Comparison of ENCODE assay signal across 9 cellular contexts in the genomic region with DNA sequence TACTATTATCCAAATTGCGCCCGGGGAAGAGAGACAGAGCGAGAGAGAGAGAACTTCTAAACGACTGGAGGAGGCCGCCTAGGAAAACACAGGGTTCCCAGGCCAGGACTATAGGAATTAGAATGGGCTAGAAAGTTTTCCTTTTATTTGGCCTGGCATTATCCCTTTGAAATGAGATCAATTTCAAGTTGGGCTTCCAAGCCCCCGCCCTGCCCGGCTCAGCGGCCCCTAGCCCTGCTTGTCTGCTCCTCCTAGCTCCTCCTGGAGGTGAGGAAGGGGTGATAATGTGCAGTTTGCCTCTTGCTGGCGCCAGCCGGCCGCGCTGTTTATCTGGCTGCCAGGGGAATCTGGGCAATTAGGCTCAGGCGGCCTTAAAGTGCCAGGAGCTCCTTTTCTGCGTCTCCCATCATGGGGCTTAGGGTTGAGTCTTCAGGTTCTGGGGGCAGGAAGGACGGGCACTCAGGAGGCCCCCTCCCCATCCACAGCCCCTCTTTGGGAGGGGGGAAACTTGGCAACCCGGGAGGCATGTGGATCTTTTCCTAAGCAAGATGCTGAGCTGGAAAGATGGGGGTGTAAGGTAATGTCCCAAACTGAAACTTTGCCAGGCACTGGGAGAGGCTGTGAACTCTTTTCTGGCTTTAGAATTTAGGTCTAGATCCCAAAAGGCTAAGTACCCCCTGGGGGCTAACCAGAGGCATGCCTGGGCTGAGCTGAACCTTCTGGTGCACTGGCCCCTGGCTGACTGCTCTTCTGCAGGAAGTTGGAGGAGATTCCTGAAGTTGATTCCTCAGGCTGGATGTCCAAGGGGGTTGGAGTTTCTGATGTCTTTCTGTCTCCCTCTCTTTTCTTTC. TPM values are rescaled to one million over a fixed set of nuclear protein-coding genes. Genes with fewer than 3 reads are reported as not detected.
DNase-seq lines count a peak whose midpoint lies in the region; ATAC-seq and TF ChIP-seq lines count a peak whose summit lies in the region.
"Had no signal": no experiment of that assay in that cellular context is flagged by ENCODE, and none has a peak within 500 bp of the region (broad histone marks: within the 10 kb centered on the region; RNA-seq: fewer than 3 reads in every experiment).

No MANE protein-coding gene starts in this region.

- intact Hi-C loops in ascending aorta (cut with DNase I): loop anchor here (10.0 kb wide), 3 partner anchors 203 to 487 kb away; partner anchors contain the start of genes RPL4 and ZWILCH
- intact Hi-C loops in uterus (cut with DNase I; ENCODE audit: low total_unique reads): loop anchor here (5.0 to 10.0 kb wide), 2 partner anchors 65 to 83 kb away; no protein-coding TSS in a partner anchor

- peak overlapping the region; percentile 88 for H3K4me3 ChIP-seq in ascending aorta
- no peak overlapping the region for H3K4me3 ChIP-seq in uterus
- H3K4me3 ChIP-seq: BLaER1 had no signal

- H3K9me3 ChIP-seq in ascending aorta (no peaks in the 10 kb centered on the region), uterus (no peaks in the 10 kb centered on the region)
- H3K9me3 ChIP-seq: BLaER1 had no signal

- H3K36me3 ChIP-seq in ascending aorta (peaks cover 0 to 9% of the 10 kb centered on the region in 2 donors), uterus (no peaks in the 10 kb centered on the region)
- H3K36me3 ChIP-seq: BLaER1 had no signal

- H3K4me1 ChIP-seq in ascending aorta (peaks cover 7 to 21% of the 10 kb centered on the region in 2 donors), uterus (peaks cover 0 to 11% of the 10 kb centered on the region in 2 donors)

- TF ChIP-seq POLR2A in uterus (IDR thresholded peaks at IDR 0.05): no peak

- peak in 1 of 3 experiments; percentile 27 for TF ChIP-seq CTCF in ascending aorta (IDR thresholded peaks at IDR 0.05)
- peak in 3 of 4 experiments; percentile 17 to 34 (median 28) for TF ChIP-seq CTCF in uterus (IDR thresholded peaks at IDR 0.05)

- ATAC-seq in GM19035 (IDR thresholded peaks at IDR 0.05; ENCODE audit: unreplicated experiment) (no peak), HG03108 (IDR thresholded peaks at IDR 0.05; ENCODE audit: unreplicated experiment) (no peak), HG03095 (IDR thresholded peaks at IDR 0.05; ENCODE audit: unreplicated experiment) (no peak)

- H3K27me3 ChIP-seq in ascending aorta (no peaks in the 10 kb centered on the region), uterus (no peaks in the 10 kb centered on the region)

- H3K27ac ChIP-seq in ascending aorta: peak overlapping the region; percentile 84 to 87
- peak overlapping the region; percentile 58 to 69 for H3K27ac ChIP-seq in uterus
- H3K27ac ChIP-seq: BLaER1 had no signal

- DNase-seq in NCI-H2107 treated with DMSO at 0.1 percent for 48 hours (lab: John Stamatoyannopoulos, UW; ENCODE audit: unreplicated experiment) (peak; percentile 16), NCI-H2107 (lab: John Stamatoyannopoulos, UW) (no peak), ascending aorta (ENCODE audit: low spot score in 2 of 2) (no peak), kidney tubule cell (ENCODE audit: low spot score) (peak; percentile 59), uterus (peak; percentile 61)

RNA-seq across cellular contexts. Expression of gene SMAD6, which starts 5.5 kb away (rescaled TPM):
- total RNA-seq in ascending aorta (140 TPM), uterus (10 to 100 TPM in 3 of 4 donors, 1 to 10 TPM in 1; 9.4 to 30.1 (median 19.1) TPM)

Comparison
In these comparisons a context has a peak if more than half of its experiments do, and no peak if none do; other contexts are left out.
1. DNase-seq: peak in NCI-H2107 treated with DMSO at 0.1 percent for 48 hours (single experiment), kidney tubule cell (single experiment) and uterus (2 of 2); none in NCI-H2107 (single experiment) and ascending aorta (0 of 2).
2. H3K4me3 ChIP-seq: peak in ascending aorta (2 of 2); none in uterus (0 of 2).